Comparison of ENCODE assay signal across 24 cellular contexts in the genomic region with DNA sequence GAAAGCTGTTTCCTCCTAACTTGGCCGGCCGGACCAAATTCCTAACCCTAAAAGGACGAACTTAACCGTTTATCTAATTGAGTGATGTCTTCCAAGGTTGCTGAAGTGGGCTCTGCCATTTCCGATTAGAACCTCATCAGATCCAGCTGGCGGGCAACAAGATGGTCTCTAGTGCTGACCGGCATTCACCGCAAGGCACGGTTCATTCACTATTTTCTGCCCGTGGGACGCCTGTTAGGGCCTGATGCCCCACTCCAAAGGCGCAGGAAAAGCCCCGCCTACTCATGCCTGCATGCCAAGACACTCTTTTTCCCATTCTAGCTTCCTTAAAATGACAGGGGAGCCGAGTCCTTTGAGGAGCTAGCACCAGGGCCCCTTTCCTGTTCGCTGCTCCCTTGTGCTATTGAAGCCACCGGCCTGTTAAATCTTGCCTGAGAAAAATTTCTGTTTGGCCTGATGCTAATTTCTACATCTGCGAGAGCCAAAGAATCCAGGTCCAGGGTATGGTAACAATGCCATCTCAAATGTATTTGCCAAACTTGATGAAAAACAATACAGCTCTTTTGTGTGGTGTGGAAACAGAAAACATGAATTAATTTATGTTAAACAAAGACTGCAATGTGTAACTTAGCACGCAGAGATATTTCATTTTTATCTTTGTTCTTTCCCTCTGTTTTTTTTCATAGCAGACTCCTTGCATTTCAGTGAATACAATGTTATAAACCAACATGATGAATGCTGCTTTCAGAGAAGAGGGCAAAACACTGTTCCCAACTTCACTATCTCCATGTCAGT.
"Had no signal": no experiment of that assay in that cellular context is flagged by ENCODE, and none has a peak within 500 bp of the region (broad histone marks: within the 10 kb centered on the region; RNA-seq: fewer than 3 reads in every experiment).

No MANE protein-coding gene starts in this region.

- H3K27ac ChIP-seq: adrenal gland, esophagus squamous epithelium, right lobe of liver, tibial nerve had no signal

- H3K4me1 Mint-ChIP-seq: activated CD4-positive, alpha-beta T cell treated with anti-CD3 and anti-CD28 coated beads for 36 hours; stimulated activated memory B cell treated with anti-CD40 and anti-IgM and Interleukin-4, amounts not matched to agents 10 μg/mL and 1 μg/mL and 100 μg/mL, for 72 hours; WTC11 had no signal

- FAIRE-seq: astrocyte, endothelial cell of umbilical vein, keratinocyte, TTC549, urothelium cell line had no signal

- H3K9me3 Mint-ChIP-seq: stimulated activated memory B cell treated with anti-CD40 and anti-IgM and Interleukin-4, amounts not matched to agents 10 μg/mL and 1 μg/mL and 100 μg/mL, for 72 hours; WTC11 had no signal

- H3K27me3 Mint-ChIP-seq: activated CD4-positive, alpha-beta T cell treated with anti-CD3 and anti-CD28 coated beads for 36 hours; stimulated activated memory B cell treated with anti-CD40 and anti-IgM and Interleukin-4, amounts not matched to agents 10 μg/mL and 1 μg/mL and 100 μg/mL, for 72 hours had no signal

- H3K4me2 ChIP-seq: smooth muscle cell had no signal

- H3K4me1 ChIP-seq: adrenal gland, breast epithelium, esophagus squamous epithelium, right lobe of liver, tibial nerve had no signal

- ATAC-seq: activated CD4-positive, alpha-beta T cell treated with anti-CD3 and anti-CD28 coated beads for 36 hours; activated naive CD4-positive, alpha-beta T cell treated with anti-CD3 and anti-CD28 coated beads, Interleukin-2, amount 50 U/mL, for 72 hours; left lobe of liver; right lobe of liver; stimulated activated memory B cell treated with anti-CD40 and anti-IgM and Interleukin-4, amounts not matched to agents 10 μg/mL and 1 μg/mL and 100 μg/mL, for 72 hours; WTC11 had no signal

- H3K4me3 ChIP-seq: adrenal gland, esophagus squamous epithelium, right lobe of liver, smooth muscle cell, tibial nerve had no signal

- H3K9me3 ChIP-seq: adrenal gland, breast epithelium, esophagus squamous epithelium, right lobe of liver, tibial nerve had no signal

- H3K36me3 ChIP-seq: adrenal gland, breast epithelium, esophagus squamous epithelium, right lobe of liver, tibial nerve had no signal

- DNase-seq: activated CD4-positive, alpha-beta T cell treated with anti-CD3 and anti-CD28 coated beads for 36 hours; activated CD4-positive, alpha-beta T cell treated with anti-CD3 and anti-CD28 coated beads, Interleukin-2, amount 50 U/mL, for 48 hours; activated gamma-delta T cell treated with Interleukin-2 at 50 U/mL for 16 hours; adrenal gland; cerebellar nuclear complex; effector CD8-positive, alpha-beta T cell; esophagus squamous epithelium; right lobe of liver; stimulated activated CD4-positive, alpha-beta T cell treated with anti-CD3 and anti-CD28 coated beads, Interleukin-4, amount 100 ng/mL, for 4 hours; SW 1271; T-helper 2 cell had no signal

- H3K27me3 ChIP-seq: adrenal gland, breast epithelium, esophagus squamous epithelium, right lobe of liver, tibial nerve had no signal

- H3K27ac Mint-ChIP-seq: activated CD4-positive, alpha-beta T cell treated with anti-CD3 and anti-CD28 coated beads for 36 hours; activated naive CD4-positive, alpha-beta T cell treated with anti-CD3 and anti-CD28 coated beads, Interleukin-2, amount 50 U/mL, for 72 hours; activated T-helper 1 cell treated with anti-CD3 and anti-CD28 coated beads, Interleukin-12 subunit alpha, Interleukin-12 subunit beta, Interleukin-2, Interleukin-4 antibody, amounts not matched to agents 30 ng/mL and 10 ng/mL and 1 ng/mL, durations not matched to agents 14 hours and 24 hours and 36 hours; stimulated activated memory B cell treated with anti-CD40 and anti-IgM and Interleukin-4, amounts not matched to agents 10 μg/mL and 1 μg/mL and 100 μg/mL, for 72 hours; WTC11 had no signal

- H3K36me3 Mint-ChIP-seq: activated naive CD4-positive, alpha-beta T cell treated with anti-CD3 and anti-CD28 coated beads, Interleukin-2, amount 50 U/mL, for 72 hours; stimulated activated memory B cell treated with anti-CD40 and anti-IgM and Interleukin-4, amounts not matched to agents 10 μg/mL and 1 μg/mL and 100 μg/mL, for 72 hours; WTC11 had no signal

- H3K4me3 Mint-ChIP-seq: activated CD4-positive, alpha-beta T cell treated with anti-CD3 and anti-CD28 coated beads for 36 hours; activated T-helper 1 cell treated with anti-CD3 and anti-CD28 coated beads, Interleukin-12 subunit alpha, Interleukin-12 subunit beta, Interleukin-2, Interleukin-4 antibody, amounts not matched to agents 30 ng/mL and 10 ng/mL and 1 ng/mL, durations not matched to agents 14 hours and 24 hours and 36 hours; stimulated activated memory B cell treated with anti-CD40 and anti-IgM and Interleukin-4, amounts not matched to agents 10 μg/mL and 1 μg/mL and 100 μg/mL, for 72 hours; WTC11 had no signal
